Comparison of ENCODE assay signal across 8 cellular contexts in the genomic region with DNA sequence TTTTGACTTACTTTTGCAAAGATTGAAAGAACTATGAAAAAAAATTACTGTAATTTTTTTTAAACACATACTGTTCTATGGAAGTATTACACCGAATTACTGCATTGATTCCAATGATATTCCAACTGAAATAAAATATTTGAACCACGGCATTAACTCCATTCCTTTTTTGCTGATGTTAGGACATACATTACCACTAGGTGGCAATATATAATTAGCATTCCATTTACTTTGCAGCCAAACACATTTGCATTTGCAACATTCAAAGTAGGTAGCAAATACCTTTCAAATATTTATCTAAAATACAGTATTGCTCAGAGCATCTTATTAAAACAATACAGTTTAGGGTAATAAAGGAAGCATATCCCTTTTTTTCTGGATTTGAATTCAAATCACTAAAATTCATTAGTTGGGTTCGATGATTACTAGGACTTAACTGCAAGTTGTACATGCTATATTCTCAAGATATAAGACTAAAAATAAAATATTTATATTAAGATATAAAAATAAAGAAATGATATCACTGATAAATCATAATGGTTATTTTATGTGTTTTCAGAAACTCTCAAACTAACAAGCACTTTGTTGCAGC. TPM values are rescaled to one million over a fixed set of nuclear protein-coding genes. Genes with fewer than 3 reads are reported as not detected.
A peak's percentile ranks its signal among the peaks of the same experiment; 100 is the strongest.
DNase-seq lines count a peak whose midpoint lies in the region; ATAC-seq and TF ChIP-seq lines count a peak whose summit lies in the region.

No MANE protein-coding gene starts in this region.

- H3K36me3 ChIP-seq in testis (ENCODE audit: low read depth, missing control alignments) = no peaks in the 10 kb centered on the region

- H3K9me3 Mint-ChIP-seq in stimulated activated effector memory CD8-positive, alpha-beta T cell treated with anti-CD3 and anti-CD28 coated beads, Interleukin-12 subunit alpha, Interleukin-12 subunit beta, amount 100 ng/mL, for 72 hours = peaks cover 14% of the 10 kb centered on the region

- no peak overlapping the region for H3K4me3 Mint-ChIP-seq in stimulated activated effector memory CD8-positive, alpha-beta T cell treated with anti-CD3 and anti-CD28 coated beads, Interleukin-12 subunit alpha, Interleukin-12 subunit beta, amount 100 ng/mL, for 72 hours

- peaks cover 18% of the 10 kb centered on the region for H3K4me1 Mint-ChIP-seq in stimulated activated effector memory CD8-positive, alpha-beta T cell treated with anti-CD3 and anti-CD28 coated beads, Interleukin-12 subunit alpha, Interleukin-12 subunit beta, amount 100 ng/mL, for 72 hours

- no peak overlapping the region for H3K4me3 ChIP-seq in testis

- peak; percentile 72 for TF ChIP-seq CTCF in RWPE1 (conservative IDR thresholded peaks at IDR 0.05; ENCODE audit: low read depth)
- TF ChIP-seq CTCF in testis (IDR thresholded peaks at IDR 0.05) = peak in 2 of 3 experiments; percentile 52 to 81

- CTCF ChIA-PET in RWPE1 (lab: Yijun Ruan, JAX) = interaction anchor here (0.6 to 0.7 kb wide), 5 partner anchors 11 to 1945 kb away, joined by 3 to 5 read pairs (median 3); no protein-coding TSS in a partner anchor

- ATAC-seq in HG03439 (IDR thresholded peaks at IDR 0.05; ENCODE audit: unreplicated experiment) = peak; percentile 67
- no peak for ATAC-seq in stimulated activated effector memory CD8-positive, alpha-beta T cell treated with anti-CD3 and anti-CD28 coated beads, Interleukin-12 subunit alpha, Interleukin-12 subunit beta, amount 100 ng/mL, for 72 hours

- TF ChIP-seq POLR2A in testis (IDR thresholded peaks at IDR 0.05) = no peak

- H3K36me3 Mint-ChIP-seq in stimulated activated effector memory CD8-positive, alpha-beta T cell treated with anti-CD3 and anti-CD28 coated beads, Interleukin-12 subunit alpha, Interleukin-12 subunit beta, amount 100 ng/mL, for 72 hours = peaks cover 13% of the 10 kb centered on the region

- no peak overlapping the region for H3K27ac ChIP-seq in RWPE1
- no peak overlapping the region for H3K27ac ChIP-seq in testis

- POLR2A ChIA-PET in RWPE1 (lab: Yijun Ruan, JAX; ENCODE audit: low non-redundant PET) = no interaction called here

- no peaks in the 10 kb centered on the region for H3K9me3 ChIP-seq in testis

- no peaks in the 10 kb centered on the region for H3K27me3 ChIP-seq in testis

- no peak overlapping the region for H3K27ac Mint-ChIP-seq in stimulated activated effector memory CD8-positive, alpha-beta T cell treated with anti-CD3 and anti-CD28 coated beads, Interleukin-12 subunit alpha, Interleukin-12 subunit beta, amount 100 ng/mL, for 72 hours

- WGBS in testis, 2 donors = 61 to 68% methylated on average over 3 of the region's 3 CpGs

- intact Hi-C loops in testis (cut with DNase I; ENCODE audit: low total_unique reads) = no loop called here

- no peaks in the 10 kb centered on the region for H3K4me1 ChIP-seq in testis

- DNase-seq in NOMO-1 treated with DMSO at 0.1 percent for 48 hours (lab: John Stamatoyannopoulos, UW; ENCODE audit: unreplicated experiment) (peak; percentile 7), NOMO-1 treated with dmso at 0.1 percent for 144 hours (lab: John Stamatoyannopoulos, UW; ENCODE audit: unreplicated experiment) (no peak), RWPE1 (ENCODE audit: low spot score) (peak; percentile 31), foreskin melanocyte (peak; percentile 16), testis (no peak), NCI-H128 (lab: John Stamatoyannopoulos, UW; ENCODE audit: unreplicated experiment) (no peak)
- DNase-seq in stimulated activated effector memory CD8-positive, alpha-beta T cell treated with anti-CD3 and anti-CD28 coated beads, Interleukin-12 subunit alpha, Interleukin-12 subunit beta, amount 100 ng/mL, for 72 hours (ENCODE audit: low spot score in 2 of 2) = no peak

RNA-seq across cellular contexts. Expression of gene LANCL1, which starts 31.3 kb away (rescaled TPM):
- 10 to 100 TPM; 55.6 to 59.5 TPM for total RNA-seq in testis
- polyA plus RNA-seq in testis (ENCODE audit: insufficient read depth, low read depth, low replicate concordance) = 126 TPM

Comparison
In these comparisons a context has a peak if more than half of its experiments do, and no peak if none do; other contexts are left out.
1. DNase-seq: peak in NOMO-1 treated with DMSO at 0.1 percent for 48 hours (single experiment), RWPE1 (single experiment) and foreskin melanocyte (single experiment); none in NOMO-1 treated with dmso at 0.1 percent for 144 hours (single experiment), testis (single experiment), NCI-H128 (single experiment) and stimulated activated effector memory CD8-positive, alpha-beta T cell treated with anti-CD3 and anti-CD28 coated beads, Interleukin-12 subunit alpha, Interleukin-12 subunit beta, amount 100 ng/mL, for 72 hours (0 of 2).